10 cellular contexts compared by ENCODE assay signal in the genomic region with DNA sequence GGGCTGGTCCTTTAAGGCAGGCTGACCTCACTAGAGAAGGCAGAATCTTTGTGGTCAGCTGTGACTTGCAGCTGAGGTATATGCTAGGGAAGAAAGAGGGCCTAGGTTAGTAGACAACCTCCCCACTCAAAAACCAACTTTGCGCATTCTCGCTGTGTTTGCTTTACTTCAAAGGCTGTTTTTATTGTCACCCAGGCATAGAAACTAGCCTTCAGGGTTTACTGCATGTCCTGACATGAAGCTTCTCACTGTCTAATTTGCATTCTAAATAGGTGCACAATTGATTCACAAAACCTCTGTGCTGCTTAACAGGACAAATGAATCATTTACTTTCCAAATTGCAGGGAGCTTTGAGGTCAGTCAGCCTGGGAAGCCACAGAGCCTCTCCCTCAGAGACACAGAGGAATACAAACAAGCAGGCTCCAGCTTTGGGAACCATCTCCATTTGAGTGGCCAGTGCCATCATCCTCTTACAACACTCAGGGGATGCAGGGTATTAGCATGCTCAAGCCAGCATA.
DNase-seq lines count a peak whose midpoint lies in the region; ATAC-seq and TF ChIP-seq lines count a peak whose summit lies in the region.
"Had no signal": no experiment of that assay in that cellular context is flagged by ENCODE, and none has a peak within 500 bp of the region (broad histone marks: within the 10 kb centered on the region; RNA-seq: fewer than 3 reads in every experiment).

No MANE protein-coding gene starts in this region.

- no peak overlapping the region for H3K27ac ChIP-seq in breast epithelium
- peak overlapping the region; percentile 17 for H3K27ac ChIP-seq in temporal lobe (ENCODE audit: low read depth, low read length)
- H3K27ac ChIP-seq in RWPE1 = no peak overlapping the region

- peak; percentile 54 for ATAC-seq in HG03066 (IDR thresholded peaks at IDR 0.05; ENCODE audit: low read depth, unreplicated experiment)

- TF ChIP-seq CTCF in MCF 10A (IDR thresholded peaks at IDR 0.05; ENCODE audit: unreplicated experiment) (no peak), breast epithelium (IDR thresholded peaks at IDR 0.05) (no peak), astrocyte of the spinal cord (IDR thresholded peaks at IDR 0.05; ENCODE audit: low read depth, low read length) (no peak), RWPE1 (conservative IDR thresholded peaks at IDR 0.05; ENCODE audit: low read depth) (no peak)

- H3K4me1 Mint-ChIP-seq in MCF 10A (ENCODE audit: insufficient read depth, unreplicated experiment) = peaks cover 9% of the 10 kb centered on the region

- H3K36me3 ChIP-seq in breast epithelium = no peaks in the 10 kb centered on the region

- H3K27me3 Mint-ChIP-seq in MCF 10A (ENCODE audit: insufficient read depth, unreplicated experiment) = no peaks in the 10 kb centered on the region

- in situ Hi-C loops in astrocyte of the spinal cord (cut with HindIII; ENCODE audit: low sequenced_read_pairs) = no loop called here

- H3K27me3 ChIP-seq in breast epithelium = no peaks in the 10 kb centered on the region

- no peak for TF ChIP-seq POLR2A in breast epithelium (IDR thresholded peaks at IDR 0.05)

- no peak overlapping the region for H3K4me3 Mint-ChIP-seq in MCF 10A (ENCODE audit: unreplicated experiment)
- H3K4me3 Mint-ChIP-seq: T-helper 2 cell treated with Interferon-gamma antibody and Interleukin-4, amounts not matched to agents 5 μg/mL and 100 μg/mL, for 36 hours had no signal

- H3K36me3 Mint-ChIP-seq in MCF 10A (ENCODE audit: insufficient read depth, unreplicated experiment) = no peaks in the 10 kb centered on the region

- CTCF ChIA-PET in MCF 10A (lab: Yijun Ruan, JAX) = no interaction called here
- CTCF ChIA-PET in RWPE1 (lab: Yijun Ruan, JAX) = interaction anchor here (0.6 kb wide), 1 partner anchor 1258 kb away, joined by 6 read pairs; no protein-coding TSS in a partner anchor

- no peaks in the 10 kb centered on the region for H3K4me1 ChIP-seq in breast epithelium

- no peak overlapping the region for H3K27ac Mint-ChIP-seq in MCF 10A (ENCODE audit: low read depth, unreplicated experiment)
- H3K27ac Mint-ChIP-seq: T-helper 2 cell treated with Interferon-gamma antibody and Interleukin-4, amounts not matched to agents 5 μg/mL and 100 μg/mL, for 36 hours had no signal

- H3K4me3 ChIP-seq in breast epithelium = no peak overlapping the region
- no peak overlapping the region for H3K4me3 ChIP-seq in astrocyte of the spinal cord (ENCODE audit: low read depth, low read length)

- BruUV-seq in MCF 10A (replicated peaks; lab: Mats Ljungman, UMichigan) = no TSS peak

- no peaks in the 10 kb centered on the region for H3K9me3 ChIP-seq in breast epithelium

- no peaks in the 10 kb centered on the region for H3K9me3 Mint-ChIP-seq in MCF 10A (ENCODE audit: unreplicated experiment)
- H3K9me3 Mint-ChIP-seq: T-helper 2 cell treated with Interferon-gamma antibody and Interleukin-4, amounts not matched to agents 5 μg/mL and 100 μg/mL, for 36 hours had no signal

- POLR2A ChIA-PET in MCF 10A (lab: Yijun Ruan, JAX) (interaction anchor here (0.5 to 1.7 kb wide), 5 partner anchors 10 to 196 kb away, joined by 3 to 4 read pairs (median 3); no protein-coding TSS in a partner anchor), RWPE1 (lab: Yijun Ruan, JAX; ENCODE audit: low non-redundant PET) (no interaction called here)

- peak; percentile 9 for DNase-seq in MCF 10A (ENCODE audit: unreplicated experiment)
- no peak for DNase-seq in breast epithelium (ENCODE audit: low spot score in 2 of 2)
- DNase-seq in astrocyte of the spinal cord (ENCODE audit: low read depth, low spot score) = peak; percentile 43
- DNase-seq in stimulated activated naive CD4-positive, alpha-beta T cell treated with Interleukin-2 at 50 U/mL for 16 hours (lab: John Stamatoyannopoulos, UW) = no peak
- DNase-seq in dedifferentiated amniotic fluid mesenchymal stem cell (ENCODE audit: extremely low spot score) = no peak
- no peak for DNase-seq in RWPE1 (ENCODE audit: low spot score)
- DNase-seq: ACHN had no signal

- intact Hi-C loops in MCF 10A (cut with micrococcal nuclease) (loop anchor here (10.0 kb wide), 1 partner anchor 332 kb away; no protein-coding TSS in a partner anchor), breast epithelium (cut with DNase I; ENCODE audit: low total_unique reads) (no loop called here)

Comparison
In these comparisons a context has a peak if more than half of its experiments do, and no peak if none do; other contexts are left out.
1. DNase-seq: peak in MCF 10A (single experiment) and astrocyte of the spinal cord (single experiment); none in breast epithelium (0 of 2), stimulated activated naive CD4-positive, alpha-beta T cell treated with Interleukin-2 at 50 U/mL for 16 hours (single experiment), dedifferentiated amniotic fluid mesenchymal stem cell (single experiment) and RWPE1 (single experiment).